ENCODE assay signal across 1 cellular context in genomic region chr20:11457476-11457875, GRCh38.
TF ChIP-seq lines count a peak whose summit lies in the region.

No MANE protein-coding gene starts in this region.

TF ChIP-seq in HepG2, 621 proteins besides CTCF, POLR2A, EP300 and RAD21 (continued from another document):
- TF ChIP-seq ZUFSP (CRISPR knock-in tag; IDR thresholded peaks at IDR 0.05; ENCODE audit: borderline replicate concordance): no peak
- no peak for TF ChIP-seq MATR3 (CRISPR knock-in tag; IDR thresholded peaks at IDR 0.05)
- no peak for TF ChIP-seq GMEB2 (CRISPR knock-in tag; IDR thresholded peaks at IDR 0.05; ENCODE audit: low read depth)
- TF ChIP-seq ARNTL (CRISPR knock-in tag; IDR thresholded peaks at IDR 0.05): no peak
- TF ChIP-seq ZNF660 (CRISPR knock-in tag; IDR thresholded peaks at IDR 0.05; ENCODE audit: borderline replicate concordance, low read depth): no peak
- TF ChIP-seq ZXDC (CRISPR knock-in tag; IDR thresholded peaks at IDR 0.05): no peak
- no peak for TF ChIP-seq RARG (CRISPR knock-in tag; IDR thresholded peaks at IDR 0.05; ENCODE audit: low read depth)
- no peak for TF ChIP-seq ZNF414 (CRISPR knock-in tag; IDR thresholded peaks at IDR 0.05)
- TF ChIP-seq CEBPZ (IDR thresholded peaks at IDR 0.05; ENCODE audit: low read length): no peak
- no peak for TF ChIP-seq NR1H2 (CRISPR knock-in tag; IDR thresholded peaks at IDR 0.05; ENCODE audit: borderline replicate concordance, low read depth)
